ENCODE assay signal across 8 cellular contexts in genomic region chr7:82605247-82605864, GRCh38.
DNase-seq lines count a peak whose midpoint lies in the region; ATAC-seq and FAIRE-seq lines count a peak whose summit lies in the region.

No MANE protein-coding gene starts in this region.

- peak; percentile 81 for DNase-seq in DMS 273 (lab: John Stamatoyannopoulos, UW; ENCODE audit: unreplicated experiment)
- peak; percentile 59 to 91 (median 65) for DNase-seq in NCI-H1417 (lab: John Stamatoyannopoulos, UW)
- peak; percentile 43 for DNase-seq in SKM-1 treated with dmso at 0.1 percent for 144 hours (lab: John Stamatoyannopoulos, UW; ENCODE audit: unreplicated experiment)
- DNase-seq in frontal cortex (ENCODE audit: low spot score in 2 of 2) = peak in 1 of 2 donors; percentile 15
- peak; percentile 85 for DNase-seq in superior temporal gyrus (ENCODE audit: extremely low spot score)
- DNase-seq in C1 segment of cervical spinal cord (lab: John Stamatoyannopoulos, UW) = no peak

- FAIRE-seq in frontal cortex (lab: Jason Lieb, UNC) = peak; percentile 87

- ATAC-seq in GM21529 (IDR thresholded peaks at IDR 0.05; ENCODE audit: unreplicated experiment) (peak; percentile 63), HG03280 (IDR thresholded peaks at IDR 0.05; ENCODE audit: unreplicated experiment) (no peak)

Comparison
In these comparisons a context has a peak if more than half of its experiments do, and no peak if none do; other contexts are left out.
1. DNase-seq: peak in DMS 273 (single experiment), NCI-H1417 (3 of 3), SKM-1 treated with dmso at 0.1 percent for 144 hours (single experiment) and superior temporal gyrus (single experiment); none in C1 segment of cervical spinal cord (0 of 14).